ENCODE assay signal across 23 cellular contexts in the genomic region with DNA sequence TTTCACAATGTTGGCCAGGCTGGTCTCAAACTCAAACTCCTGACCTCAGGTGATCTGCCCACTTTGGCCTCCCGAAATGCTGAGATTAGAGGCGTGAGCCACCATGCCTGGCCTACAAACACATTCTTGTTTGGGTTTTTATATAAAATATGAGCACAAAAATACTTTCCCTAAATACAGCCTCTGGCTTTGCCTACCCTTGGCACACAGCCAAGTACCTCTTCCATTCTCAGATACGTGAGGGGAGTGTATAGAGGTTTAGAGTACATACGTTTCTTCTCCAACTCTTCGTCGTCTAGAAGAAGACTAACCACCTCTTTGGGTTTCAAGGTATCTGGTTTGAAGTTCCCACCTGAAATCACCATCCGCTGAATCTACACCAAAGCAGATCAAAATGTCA. TPM values are rescaled to one million over a fixed set of nuclear protein-coding genes. Genes with fewer than 3 reads are reported as not detected.
DNase-seq lines count a peak whose midpoint lies in the region; ATAC-seq and TF ChIP-seq lines count a peak whose summit lies in the region.
"Had no signal": no experiment of that assay in that cellular context is flagged by ENCODE, and none has a peak within 500 bp of the region (broad histone marks: within the 10 kb centered on the region; RNA-seq: fewer than 3 reads in every experiment).

No MANE protein-coding gene starts in this region.

- no peak for TF ChIP-seq CTCF in SK-N-SH (IDR thresholded peaks at IDR 0.05)
- TF ChIP-seq CTCF in IMR-90 (conservative IDR thresholded peaks at IDR 0.05; ENCODE audit: low read depth, low read length), result no peak
- no peak for TF ChIP-seq CTCF in ascending aorta (IDR thresholded peaks at IDR 0.05)
- no peak for TF ChIP-seq CTCF in thoracic aorta (IDR thresholded peaks at IDR 0.05)

- DNase-seq in SK-N-SH (no peak), IMR-90 (no peak), ascending aorta (ENCODE audit: low spot score in 2 of 2) (no peak), thoracic aorta (ENCODE audit: low spot score) (no peak), D341Med (ENCODE audit: low spot score) (no peak)
- no peak for DNase-seq in activated CD8-positive, alpha-beta memory T cell treated with anti-CD3 and anti-CD28 coated beads for 24 hours
- DNase-seq: C1 segment of cervical spinal cord; Caco-2; CD8-positive, alpha-beta T cell; DMS153; DND-41; MM.1S; NCI-H2029; NCI-H524; NCI-H748 treated with DMSO at 0.1 percent for 48 hours; NK-92 treated with Interleukin-12 subunit alpha and Interleukin-12 subunit beta, amount 100 ng/mL, for 24 hours; PC-3; SJCRH30; T-helper 1 cell had no signal

- peak overlapping the region; percentile 99 for H2BK120ac ChIP-seq in IMR-90 (ENCODE audit: low read depth, low read length)

- H3K23ac ChIP-seq in IMR-90 (ENCODE audit: low read depth, low read length), result 0 out of 2 replicates have a peak overlapping the region, but pooled peaks have one; percentile 22

- TF ChIP-seq RAD21 in SK-N-SH (IDR thresholded peaks at IDR 0.05; ENCODE audit: low read length) (no peak), IMR-90 (IDR thresholded peaks at IDR 0.05; ENCODE audit: low read length) (no peak)

- ATAC-seq in SK-N-SH treated with all-trans-retinoic acid at 6 μM for 48 hours (no peak), IMR-90 (ENCODE audit: low read depth) (no peak), thoracic aorta (ENCODE audit: insufficient number of reproducible peaks, low FRiP score, low read depth) (no peak)
- ATAC-seq: CD8-positive, alpha-beta T cell; HCT116; PC-3; Right ventricle myocardium inferior had no signal

- in situ Hi-C loops in IMR-90 (cut with MboI; ENCODE audit: low sequenced_read_pairs), result no loop called here

- H3K9me3 ChIP-seq in SK-N-SH (no peaks in the 10 kb centered on the region), IMR-90 (ENCODE audit: control insufficient read depth, insufficient read depth, low read length) (no peaks in the 10 kb centered on the region), ascending aorta (no peaks in the 10 kb centered on the region), thoracic aorta (no peaks in the 10 kb centered on the region)
- H3K9me3 ChIP-seq: Caco-2, SJCRH30 had no signal

- H2BK5ac ChIP-seq in IMR-90 (ENCODE audit: low read depth, low read length, poor library complexity, severe bottlenecking), result peak overlapping the region; percentile 97

- CTCF ChIA-PET in SK-N-SH (lab: Yijun Ruan, JAX) (no interaction called here), IMR-90 (lab: Yijun Ruan, JAX) (no interaction called here)

- H2BK15ac ChIP-seq in IMR-90 (ENCODE audit: low read depth, low read length), result peak overlapping the region; percentile 78; the same call in 1 of the 3 replicates

- TF ChIP-seq POLR2A in IMR-90 (IDR thresholded peaks at IDR 0.05; ENCODE audit: low read depth, low read length), result no peak

- H3K18ac ChIP-seq in IMR-90 (ENCODE audit: low read depth, low read length), result no peak overlapping the region; the same call in 1 of the 2 replicates

- H3K4me1 ChIP-seq in SK-N-SH (ENCODE audit: control insufficient read depth in 1 of 2, insufficient read depth in 2 of 2, low read depth in 1 of 2, low read length in 1 of 2) (peaks cover 0 to 38% of the 10 kb centered on the region in 2 experiments; a peak in 2 of 4 replicates), IMR-90 (ENCODE audit: control insufficient read depth, insufficient read depth, low read length) (peaks cover 38% of the 10 kb centered on the region), ascending aorta (peaks cover 17 to 42% of the 10 kb centered on the region in 2 donors), thoracic aorta (ENCODE audit: control insufficient read depth in 1 of 2, low read depth in 2 of 2) (peaks cover 46 to 54% of the 10 kb centered on the region in 2 donors)
- H3K4me1 ChIP-seq: Caco-2 had no signal

- no peak overlapping the region for H3K56ac ChIP-seq in IMR-90 (ENCODE audit: extremely low read depth, insufficient read depth, low read length)

- H2AK5ac ChIP-seq in IMR-90 (ENCODE audit: low read depth, low read length), result peak overlapping the region; percentile 89

- peak overlapping the region; percentile 27; the same call in 1 of the 2 replicates for H4K91ac ChIP-seq in IMR-90 (ENCODE audit: insufficient read depth, low read depth, low read length)

- peak overlapping the region; percentile 100; the same call in 1 of the 2 replicates for H3K4ac ChIP-seq in IMR-90 (ENCODE audit: low read depth, low read length)

- H3K27ac ChIP-seq in SK-N-SH (ENCODE audit: low read depth in 2 of 2, low read length in 1 of 2), result peak overlapping the region in 1 of 2 experiments; percentile 91; a peak in 1 of 4 replicates
- no peak overlapping the region; the same call in 1 of the 2 replicates for H3K27ac ChIP-seq in IMR-90 (ENCODE audit: insufficient read depth, low read length)
- H3K27ac ChIP-seq in ascending aorta, result peak overlapping the region; percentile 82 to 94
- H3K27ac ChIP-seq in thoracic aorta, result peak overlapping the region; percentile 85 to 94
- H3K27ac ChIP-seq: KMS-11, SJCRH30 had no signal

- peaks cover 17% of the 10 kb centered on the region for H3K9me1 ChIP-seq in IMR-90 (ENCODE audit: insufficient read depth, low read length)

- H3K4me3 ChIP-seq in SK-N-SH (ENCODE audit: low read depth in 2 of 2, low read length in 1 of 2), result no peak overlapping the region
- no peak overlapping the region for H3K4me3 ChIP-seq in IMR-90 (ENCODE audit: insufficient read depth, low read depth, low read length)
- H3K4me3 ChIP-seq in ascending aorta, result no peak overlapping the region
- H3K4me3 ChIP-seq in thoracic aorta, result no peak overlapping the region
- H3K4me3 ChIP-seq: SJCRH30 had no signal

- BruUV-seq in IMR-90 (replicated peaks; lab: Mats Ljungman, UMichigan), result no TSS peak

- POLR2A ChIA-PET in SK-N-SH (lab: Yijun Ruan, JAX), result no interaction called here
- POLR2A ChIA-PET in IMR-90 (lab: Charles Lee; ENCODE audit: unreplicated experiment), result no interaction called here

- H3K79me1 ChIP-seq in IMR-90 (ENCODE audit: low read depth in 1 of 2, low read length in 2 of 2), result peaks cover 35 to 78% of the 10 kb centered on the region in 2 experiments

- dilution Hi-C loops in IMR-90 (cut with HindIII; ENCODE audit: low sequenced_read_pairs, unreplicated experiment), result no loop called here

- peak overlapping the region; percentile 5; the same call in 1 of the 2 replicates for H3K14ac ChIP-seq in IMR-90 (replicated peaks; ENCODE audit: low read depth, low read length)

- no peak overlapping the region for H3K9ac ChIP-seq in SK-N-SH
- no peak overlapping the region for H3K9ac ChIP-seq in IMR-90 (ENCODE audit: low read depth, low read length)
- H3K9ac ChIP-seq: KMS-11 had no signal

- peak overlapping the region; percentile 37 to 97; a peak in 3 of 4 replicates for H4K8ac ChIP-seq in IMR-90 (ENCODE audit: low read depth in 2 of 2, low read length in 2 of 2)

- no peak overlapping the region for H3K4me2 ChIP-seq in SK-N-SH
- no peak overlapping the region for H3K4me2 ChIP-seq in IMR-90 (ENCODE audit: low read depth, low read length)
- H3K4me2 ChIP-seq: KMS-11 had no signal

- no peak overlapping the region for H2AFZ ChIP-seq in SK-N-SH (ENCODE audit: low read depth)
- H2AFZ ChIP-seq in IMR-90 (replicated peaks; ENCODE audit: low read length, poor library complexity), result no peak overlapping the region

- H4K5ac ChIP-seq in IMR-90 (ENCODE audit: low read depth, low read length), result peak overlapping the region; percentile 23; the same call in 1 of the 2 replicates

- H3K36me3 ChIP-seq in SK-N-SH (replicated peaks in 1 of 2; ENCODE audit: control insufficient read depth in 1 of 2, insufficient read depth in 2 of 2, low read length in 1 of 2) (peaks cover 46 to 48% of the 10 kb centered on the region in 2 experiments), IMR-90 (ENCODE audit: control insufficient read depth, insufficient read depth, low read length) (peaks cover 35% of the 10 kb centered on the region), ascending aorta (peaks cover 12 to 26% of the 10 kb centered on the region in 2 donors), thoracic aorta (peaks cover 27% of the 10 kb centered on the region)

- H3K79me2 ChIP-seq in SK-N-SH (ENCODE audit: insufficient read depth), result no peaks in the 10 kb centered on the region

- intact Hi-C loops in IMR-90 (cut with micrococcal nuclease) (no loop called here), ascending aorta (cut with DNase I) (no loop called here)

- no peak overlapping the region for H2AK9ac ChIP-seq in IMR-90 (replicated peaks; ENCODE audit: low read depth, low read length, poor library complexity)

- WGBS in SK-N-SH (ENCODE audit: low lambda C conversion rate), result 93% methylated on average over 7 of the region's 7 CpGs
- WGBS in IMR-90 (ENCODE audit: extremely low coverage in 2 of 2, insufficient read length in 1 of 2), 2 experiments, result no CpG with 5 or more reads among the region's 7 CpGs

- no peaks in the 10 kb centered on the region for H4K20me1 ChIP-seq in SK-N-SH (ENCODE audit: insufficient read depth)
- no peaks in the 10 kb centered on the region; the same call in 1 of the 2 replicates for H4K20me1 ChIP-seq in IMR-90 (ENCODE audit: insufficient read depth, low read length)

- TF ChIP-seq EP300 in SK-N-SH (IDR thresholded peaks at IDR 0.05; ENCODE audit: borderline replicate concordance in 1 of 2, low read depth in 1 of 2, low read length in 1 of 2), result no peak

- H2BK20ac ChIP-seq in IMR-90 (ENCODE audit: low read depth, low read length), result peak overlapping the region; percentile 58; the same call in 1 of the 2 replicates

- peaks cover 51% of the 10 kb centered on the region for H3F3A ChIP-seq in SK-N-SH (replicated peaks; ENCODE audit: insufficient read depth)

- H3K27me3 ChIP-seq in SK-N-SH (ENCODE audit: insufficient read depth) (no peaks in the 10 kb centered on the region), IMR-90 (ENCODE audit: control insufficient read depth, insufficient read depth, low read length) (no peaks in the 10 kb centered on the region), ascending aorta (no peaks in the 10 kb centered on the region), thoracic aorta (replicated peaks; ENCODE audit: insufficient read depth) (no peaks in the 10 kb centered on the region)
- H3K27me3 ChIP-seq: SJCRH30 had no signal

- no peaks in the 10 kb centered on the region for H3K9me2 ChIP-seq in SK-N-SH

RNA-seq across cellular contexts. Expression of gene CHAC1, which starts 33.5 kb away (rescaled TPM):
- polyA plus RNA-seq in SK-N-SH (2012; rRNA removed) (9.3 and 12.3 TPM in 2 replicates), IMR-90 (2012; rRNA removed) (72.5 and 77.8 TPM in 2 replicates)
- 4.5 and 6.0 TPM in 2 replicates for polyA plus RNA-seq in SK-N-SH (2012; cell fraction: cytosol; rRNA removed)
- polyA plus RNA-seq in SK-N-SH (2012; cell fraction: nucleus; rRNA removed), result 8.1 and 10.9 TPM in 2 replicates
- total RNA-seq in IMR-90 (2012; rRNA removed) (41.9 and 51.3 TPM in 2 replicates), ascending aorta (28.5 TPM), thoracic aorta (1 to 10 TPM; 3.9 to 7.3 TPM)
- polyA plus RNA-seq in IMR-90 (2012; cell fraction: cytosol; rRNA removed), result 40.3 and 108 TPM in 2 replicates
- polyA plus RNA-seq in IMR-90 (2012; cell fraction: nucleus; rRNA removed; ENCODE audit: low replicate concordance), result 31.6 and 74.8 TPM in 2 replicates

RNA-seq across cellular contexts. Expression of gene DLL4, which starts 57.7 kb away (rescaled TPM):
- polyA plus RNA-seq in SK-N-SH (2012; rRNA removed) (0.03 TPM in 2 replicates), IMR-90 (2012; rRNA removed) (3.4 and 3.6 TPM in 2 replicates)
- polyA plus RNA-seq in SK-N-SH (2012; cell fraction: cytosol; rRNA removed), result 0.01 and 0.03 TPM in 2 replicates
- polyA plus RNA-seq in SK-N-SH (2012; cell fraction: nucleus; rRNA removed), result 0.13 and 0.14 TPM in 2 replicates
- total RNA-seq in IMR-90 (2012; rRNA removed) (1.7 and 1.8 TPM in 2 replicates), ascending aorta (30.2 TPM), thoracic aorta (10 to 100 TPM in 1 of 2 donors, 1 to 10 TPM in 1; 6.2 to 13.0 TPM)
- 2.3 and 2.9 TPM in 2 replicates for polyA plus RNA-seq in IMR-90 (2012; cell fraction: cytosol; rRNA removed)
- 2.4 and 5.1 TPM in 2 replicates for polyA plus RNA-seq in IMR-90 (2012; cell fraction: nucleus; rRNA removed; ENCODE audit: low replicate concordance)
